8 cellular contexts compared by ENCODE assay signal in genomic region chr12:48189331-48190125, GRCh38. TPM values are rescaled to one million over a fixed set of nuclear protein-coding genes. Genes with fewer than 3 reads are reported as not detected.
DNase-seq lines count a peak whose midpoint lies in the region; ATAC-seq, FAIRE-seq and TF ChIP-seq lines count a peak whose summit lies in the region.

No MANE protein-coding gene starts in this region.

- DNase-seq in GM10248 (ENCODE audit: extremely low spot score), result peak; percentile 62
- peak; percentile 66 for DNase-seq in NCI-H748 treated with DMSO at 0.1 percent for 48 hours (lab: John Stamatoyannopoulos, UW)
- peak; percentile 81 for DNase-seq in activated CD8-positive, alpha-beta T cell treated with anti-CD3 and anti-CD28 coated beads, Interleukin-2, amount 10 ng/mL, durations not matched to agents 7 days and 5 days
- DNase-seq in mucosa of gallbladder (ENCODE audit: low spot score), result peak; percentile 78
- DNase-seq in stimulated activated naive CD4-positive, alpha-beta T cell (lab: John Stamatoyannopoulos, UW), result peak; percentile 23 to 77 (median 48)

- CTCF ChIA-PET in GM10248 (lab: Yijun Ruan, JAX), result interaction anchor here (0.7 to 2.6 kb wide), 29 partner anchors 9 to 476 kb away, joined by 3 to 26 read pairs (median 4); no protein-coding TSS in a partner anchor
- CTCF ChIA-PET in activated CD8-positive, alpha-beta T cell treated with anti-CD3 and anti-CD28 coated beads, Interleukin-2, amount 10 ng/mL, durations not matched to agents 7 days and 5 days (lab: Charles Lee), result interaction anchor here (0.6 to 3.3 kb wide), 27 partner anchors 9 to 474 kb away, joined by 3 to 50 read pairs (median 3); partner anchors contain the start of genes ASB8 and TMEM106C

- peak; percentile 58 for ATAC-seq in HG03354 (IDR thresholded peaks at IDR 0.05; ENCODE audit: poor library complexity, severe bottlenecking, unreplicated experiment)
- peak; percentile 57 for ATAC-seq in activated CD8-positive, alpha-beta T cell treated with anti-CD3 and anti-CD28 coated beads, Interleukin-2, amount 10 ng/mL, durations not matched to agents 7 days and 5 days
- ATAC-seq in GM19463 (IDR thresholded peaks at IDR 0.05; ENCODE audit: unreplicated experiment), result no peak

- no peak overlapping the region for H3K27ac Mint-ChIP-seq in activated CD8-positive, alpha-beta T cell treated with anti-CD3 and anti-CD28 coated beads, Interleukin-2, amount 10 ng/mL, durations not matched to agents 7 days and 5 days

- peak; percentile 88 for TF ChIP-seq CTCF in GM10248 (IDR thresholded peaks at IDR 0.05; ENCODE audit: control extremely low read depth, extremely low read depth, low read depth, missing control alignments)

- POLR2A ChIA-PET in GM10248 (lab: Yijun Ruan, JAX), result no interaction called here
- POLR2A ChIA-PET in activated CD8-positive, alpha-beta T cell treated with anti-CD3 and anti-CD28 coated beads, Interleukin-2, amount 10 ng/mL, durations not matched to agents 7 days and 5 days (lab: Charles Lee), result interaction anchor here (0.7 to 1.0 kb wide), 2 partner anchors 8 to 10 kb away, joined by 3 read pairs; no protein-coding TSS in a partner anchor

- H3K4me1 Mint-ChIP-seq in activated CD8-positive, alpha-beta T cell treated with anti-CD3 and anti-CD28 coated beads, Interleukin-2, amount 10 ng/mL, durations not matched to agents 7 days and 5 days (ENCODE audit: low read depth), result peaks cover 1% of the 10 kb centered on the region

- peak; percentile 77 for FAIRE-seq in endometrium (lab: Jason Lieb, UNC)

- H3K9me3 Mint-ChIP-seq in activated CD8-positive, alpha-beta T cell treated with anti-CD3 and anti-CD28 coated beads, Interleukin-2, amount 10 ng/mL, durations not matched to agents 7 days and 5 days (ENCODE audit: insufficient read depth), result no peaks in the 10 kb centered on the region

- no peak overlapping the region for H3K4me3 Mint-ChIP-seq in activated CD8-positive, alpha-beta T cell treated with anti-CD3 and anti-CD28 coated beads, Interleukin-2, amount 10 ng/mL, durations not matched to agents 7 days and 5 days

- peaks cover 57% of the 10 kb centered on the region for H3K27me3 Mint-ChIP-seq in activated CD8-positive, alpha-beta T cell treated with anti-CD3 and anti-CD28 coated beads, Interleukin-2, amount 10 ng/mL, durations not matched to agents 7 days and 5 days (ENCODE audit: low read depth)

- H3K36me3 Mint-ChIP-seq in activated CD8-positive, alpha-beta T cell treated with anti-CD3 and anti-CD28 coated beads, Interleukin-2, amount 10 ng/mL, durations not matched to agents 7 days and 5 days (ENCODE audit: low read depth), result no peaks in the 10 kb centered on the region

RNA-seq across cellular contexts. Expression of gene CCDC184, which starts 6.1 kb away (rescaled TPM):
- total RNA-seq in activated CD8-positive, alpha-beta T cell treated with anti-CD3 and anti-CD28 coated beads, Interleukin-2, amount 10 ng/mL, durations not matched to agents 7 days and 5 days, result 1 to 10 TPM; 1.4 to 1.5 TPM
- total RNA-seq in mucosa of gallbladder, result 5.2 TPM

RNA-seq across cellular contexts. Expression of gene OR10AD1, which starts 13.6 kb away (rescaled TPM):
- total RNA-seq in activated CD8-positive, alpha-beta T cell treated with anti-CD3 and anti-CD28 coated beads, Interleukin-2, amount 10 ng/mL, durations not matched to agents 7 days and 5 days, result not detected
- total RNA-seq in mucosa of gallbladder, result not detected

RNA-seq across cellular contexts. Expression of gene ASB8, which starts 32.2 kb away (rescaled TPM):
- 10 to 100 TPM; 37.9 to 47.2 TPM for total RNA-seq in activated CD8-positive, alpha-beta T cell treated with anti-CD3 and anti-CD28 coated beads, Interleukin-2, amount 10 ng/mL, durations not matched to agents 7 days and 5 days
- 39.5 TPM for total RNA-seq in mucosa of gallbladder
